In genomic region chr12:54246011-54246641, GRCh38 we compare ENCODE assay signal across 34 cellular contexts. TPM values are rescaled to one million over a fixed set of nuclear protein-coding genes. Genes with fewer than 3 reads are reported as not detected.
"Had no signal": no experiment of that assay in that cellular context is flagged by ENCODE, and none has a peak within 500 bp of the region (broad histone marks: within the 10 kb centered on the region; RNA-seq: fewer than 3 reads in every experiment).

No MANE protein-coding gene starts in this region.

- ATAC-seq: esophagus mucosa; lower lobe of right lung; mucosa of descending colon; right lobe of liver; stimulated activated naive B cell treated with anti-CD40 and anti-IgM and Interleukin-4, amounts not matched to agents 10 μg/mL and 1 μg/mL and 100 μg/mL, for 72 hours had no signal

- H3K27me3 ChIP-seq: brain microvascular endothelial cell, hepatocyte, right lobe of liver, stomach, tibial artery had no signal

- H3K9ac ChIP-seq: parathyroid adenoma, SK-N-SH had no signal

- H3K27me3 Mint-ChIP-seq: activated naive CD8-positive, alpha-beta T cell treated with anti-CD3 and anti-CD28 coated beads for 36 hours; naive B cell; stimulated activated naive B cell treated with anti-CD40 and anti-IgM and Interleukin-4, amounts not matched to agents 10 μg/mL and 1 μg/mL and 100 μg/mL, for 72 hours had no signal

- H3K9me3 ChIP-seq: lower lobe of right lung, mucosa of descending colon, right lobe of liver, SK-N-SH, stomach, tibial artery had no signal

- H3K27ac Mint-ChIP-seq: activated naive CD4-positive, alpha-beta T cell treated with anti-CD3 and anti-CD28 coated beads for 36 hours; activated naive CD8-positive, alpha-beta T cell treated with anti-CD3 and anti-CD28 coated beads for 36 hours; activated T-helper 1 cell treated with anti-CD3 and anti-CD28 coated beads, Interleukin-12 subunit alpha, Interleukin-12 subunit beta, Interleukin-2, Interleukin-4 antibody, amounts not matched to agents 30 ng/mL and 10 ng/mL and 1 ng/mL, durations not matched to agents 14 hours and 24 hours and 36 hours; stimulated activated naive B cell treated with anti-CD40 and anti-IgM and Interleukin-4, amounts not matched to agents 10 μg/mL and 1 μg/mL and 100 μg/mL, for 72 hours; T-helper 1 cell treated with Interleukin-12 subunit alpha and Interleukin-12 subunit beta and Interleukin-4 antibody, amounts not matched to agents 30 μg/mL and 1 μg/mL, for 36 hours had no signal

- H3K9me3 Mint-ChIP-seq: activated naive CD4-positive, alpha-beta T cell treated with anti-CD3 and anti-CD28 coated beads for 36 hours; activated naive CD8-positive, alpha-beta T cell treated with anti-CD3 and anti-CD28 coated beads for 36 hours; activated T-helper 1 cell treated with anti-CD3 and anti-CD28 coated beads, Interleukin-12 subunit alpha, Interleukin-12 subunit beta, Interleukin-2, Interleukin-4 antibody, amounts not matched to agents 30 ng/mL and 10 ng/mL and 1 ng/mL, durations not matched to agents 14 hours and 24 hours and 36 hours; naive B cell; neural crest cell; stimulated activated naive B cell treated with anti-CD40 and anti-IgM and Interleukin-4, amounts not matched to agents 10 μg/mL and 1 μg/mL and 100 μg/mL, for 72 hours; T-helper 1 cell treated with Interleukin-12 subunit alpha and Interleukin-12 subunit beta and Interleukin-4 antibody, amounts not matched to agents 30 μg/mL and 1 μg/mL, for 36 hours had no signal

- H3K4me1 ChIP-seq: lower lobe of right lung, parathyroid adenoma, right lobe of liver, tibial artery had no signal

- DNase-seq: activated CD4-positive, alpha-beta T cell treated with anti-CD3 and anti-CD28 coated beads for 4 hours; activated CD4-positive, alpha-beta T cell treated with anti-CD3 and anti-CD28 coated beads, Interleukin-2, amount 50 U/mL, for 4 hours; activated CD8-positive, alpha-beta memory T cell treated with anti-CD3 and anti-CD28 coated beads, Interleukin-2, amount 50 U/mL, for 4 hours; activated effector memory CD4-positive, alpha-beta T cell treated with anti-CD3 and anti-CD28 coated beads, Interleukin-2, amount 50 U/mL, for 16 hours; activated naive CD4-positive, alpha-beta T cell treated with anti-CD3 and anti-CD28 coated beads for 36 hours; activated naive CD8-positive, alpha-beta T cell treated with anti-CD3 and anti-CD28 coated beads for 36 hours; activated T-cell treated with anti-CD3 and anti-CD28 coated beads, Interleukin-2, amount 50 U/mL, for 1 hour; amniotic stem cell; brain microvascular endothelial cell; central memory CD4-positive, alpha-beta T cell; foreskin fibroblast; lower lobe of right lung; mesendoderm; mucosa of descending colon; naive B cell; nucleus accumbens; right lobe of liver; SK-N-SH; small intestine; stimulated activated CD4-positive, alpha-beta T cell treated with anti-CD3 and anti-CD28 coated beads, Interleukin-2, amount 100 ng/mL, for 24 hours; stimulated activated naive B cell treated with anti-CD40 and anti-IgM and Interleukin-4, amounts not matched to agents 10 μg/mL and 1 μg/mL and 100 μg/mL, for 72 hours; stomach; SW 1271; T-helper 9 cell; tibial artery had no signal

- H3K4me3 Mint-ChIP-seq: activated naive CD4-positive, alpha-beta T cell treated with anti-CD3 and anti-CD28 coated beads for 36 hours; activated naive CD8-positive, alpha-beta T cell treated with anti-CD3 and anti-CD28 coated beads for 36 hours; activated T-helper 1 cell treated with anti-CD3 and anti-CD28 coated beads, Interleukin-12 subunit alpha, Interleukin-12 subunit beta, Interleukin-2, Interleukin-4 antibody, amounts not matched to agents 30 ng/mL and 10 ng/mL and 1 ng/mL, durations not matched to agents 14 hours and 24 hours and 36 hours; naive B cell; neural crest cell; stimulated activated naive B cell treated with anti-CD40 and anti-IgM and Interleukin-4, amounts not matched to agents 10 μg/mL and 1 μg/mL and 100 μg/mL, for 72 hours; T-helper 1 cell treated with Interleukin-12 subunit alpha and Interleukin-12 subunit beta and Interleukin-4 antibody, amounts not matched to agents 30 μg/mL and 1 μg/mL, for 36 hours had no signal

- H3K4me1 Mint-ChIP-seq: neural crest cell had no signal

- H3K27ac ChIP-seq: brain microvascular endothelial cell, hepatocyte, lower lobe of right lung, parathyroid adenoma, right lobe of liver, tibial artery, VCaP had no signal

- H3K4me3 ChIP-seq: hepatocyte, lower lobe of right lung, mucosa of descending colon, right lobe of liver, stomach, tibial artery had no signal

RNA-seq across cellular contexts. Expression of gene NFE2, which starts 54.7 kb away (rescaled TPM):
- total RNA-seq: activated CD8-positive, alpha-beta memory T cell treated with anti-CD3 and anti-CD28 coated beads for 36 hours; activated naive CD4-positive, alpha-beta T cell treated with anti-CD3 and anti-CD28 coated beads for 36 hours; activated naive CD8-positive, alpha-beta T cell treated with anti-CD3 and anti-CD28 coated beads for 36 hours; activated T-helper 1 cell treated with anti-CD3 and anti-CD28 coated beads, Interleukin-12 subunit alpha, Interleukin-12 subunit beta, Interleukin-2, Interleukin-4 antibody, amounts not matched to agents 30 ng/mL and 10 ng/mL and 1 ng/mL, durations not matched to agents 14 hours and 24 hours and 36 hours; esophagus mucosa; hepatocyte; neural crest cell; pulmonary artery endothelial cell had no signal
